8 cellular contexts compared by ENCODE assay signal in the genomic region with DNA sequence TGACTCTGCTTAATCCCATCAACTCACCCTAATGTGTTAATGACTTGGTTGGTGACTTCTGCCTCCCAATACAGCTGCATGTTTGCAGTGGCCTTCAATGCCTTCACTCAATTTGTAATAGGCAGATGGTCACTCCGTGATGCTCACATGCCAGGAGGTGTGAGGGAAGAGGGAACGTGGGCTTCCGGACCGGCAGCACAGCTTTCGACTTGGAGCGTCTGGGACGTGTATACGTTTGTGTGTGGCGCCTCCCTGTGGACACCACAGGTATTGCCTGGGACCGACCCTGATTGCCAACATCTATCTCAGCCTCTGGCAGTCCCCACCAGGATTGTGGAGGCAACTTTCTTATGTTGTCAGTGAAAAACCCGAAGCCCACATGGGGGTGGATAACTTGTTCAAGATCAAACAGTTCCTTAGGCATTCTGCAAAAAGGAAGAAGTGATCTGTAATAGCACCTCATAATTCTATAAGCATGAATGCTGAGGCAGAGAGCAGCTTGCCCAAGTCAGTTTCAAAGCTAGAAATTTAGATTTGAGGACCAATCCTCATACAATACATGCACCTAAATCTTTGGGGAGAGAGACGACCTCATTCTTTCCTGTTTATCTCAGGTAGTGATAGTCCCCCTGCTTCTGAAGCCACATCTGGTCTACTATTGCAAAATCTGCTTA. TPM values are rescaled to one million over a fixed set of nuclear protein-coding genes. Genes with fewer than 3 reads are reported as not detected.
DNase-seq lines count a peak whose midpoint lies in the region; ATAC-seq, FAIRE-seq and TF ChIP-seq lines count a peak whose summit lies in the region.

No MANE protein-coding gene starts in this region.

- TF ChIP-seq CTCF in K562 (IDR thresholded peaks at IDR 0.05 in 2 of 3, conservative IDR thresholded peaks at IDR 0.05 in 1 of 3; ENCODE audit: insufficient read depth in 2 of 3, low read depth in 1 of 3, low read length in 3 of 3) = peak; percentile 80 to 92 (median 88)
- TF ChIP-seq CTCF in keratinocyte (optimal IDR thresholded peaks at IDR 0.05 in 1 of 3, IDR thresholded peaks at IDR 0.05 in 1 of 3, conservative IDR thresholded peaks at IDR 0.05 in 1 of 3; ENCODE audit: extremely low read depth in 1 of 3, insufficient read depth in 2 of 3, low read length in 3 of 3) = peak; percentile 91 to 95 (median 94)

- intact Hi-C loops in K562 (cut with micrococcal nuclease) = loop anchor here (5.0 kb wide), 2 partner anchors 203 to 1533 kb away; no protein-coding TSS in a partner anchor

- H3K79me2 ChIP-seq in K562 (ENCODE audit: control insufficient read depth, insufficient read depth, low read length) = no peaks in the 10 kb centered on the region
- no peaks in the 10 kb centered on the region for H3K79me2 ChIP-seq in keratinocyte (ENCODE audit: control insufficient read depth, insufficient read depth, low read length)

- peak; percentile 89 for ATAC-seq in K562
- no peak for ATAC-seq in GM19328 (IDR thresholded peaks at IDR 0.05; ENCODE audit: unreplicated experiment)

- WGBS in K562 (ENCODE audit: insufficient coverage, low coverage, missing lambda C conversion rate) = 2% methylated on average over 12 of the region's 12 CpGs

- dilution Hi-C loops in keratinocyte (cut with MboI; ENCODE audit: extremely low pct_ligation_motif_present, low sequenced_read_pairs) = no loop called here

- H3K4me3 ChIP-seq in MG63 = no peak overlapping the region
- no peak overlapping the region for H3K4me3 ChIP-seq in K562
- no peak overlapping the region for H3K4me3 ChIP-seq in keratinocyte (ENCODE audit: control insufficient read depth in 2 of 3, extremely low read depth in 1 of 3, insufficient read depth in 2 of 3, low read depth in 1 of 3, low read length in 3 of 3)

- H3K36me3 ChIP-seq in MG63 (no peaks in the 10 kb centered on the region), K562 (ENCODE audit: control insufficient read depth, insufficient read depth, low read length) (no peaks in the 10 kb centered on the region), keratinocyte (ENCODE audit: control insufficient read depth in 2 of 2, extremely low read depth in 1 of 2, insufficient read depth in 2 of 2, low read length in 2 of 2) (no peaks in the 10 kb centered on the region)

- H3K9me3 ChIP-seq in MG63 (peaks cover 6% of the 10 kb centered on the region; the same call in 1 of the 2 replicates), K562 (replicated peaks; ENCODE audit: control insufficient read depth, insufficient read depth, low read depth, low read length) (no peaks in the 10 kb centered on the region), keratinocyte (ENCODE audit: control insufficient read depth, low read depth, low read length) (no peaks in the 10 kb centered on the region)

- H3K9me1 ChIP-seq in K562 (ENCODE audit: control insufficient read depth, insufficient read depth, low read length) (no peaks in the 10 kb centered on the region), keratinocyte (ENCODE audit: control insufficient read depth, extremely low read depth, insufficient read depth, low read length) (no peaks in the 10 kb centered on the region)

- CTCF ChIA-PET in K562 (lab: Yijun Ruan, JAX; ENCODE audit: low intra/inter-chr PET ratio) = interaction anchor here (0.6 to 1.1 kb wide), 5 partner anchors 92 to 214 kb away, joined by 3 to 5 read pairs (median 3); no protein-coding TSS in a partner anchor

- POLR2A ChIA-PET in K562 (lab: Yijun Ruan, JAX) = interaction anchor here (0.6 kb wide), 1 partner anchor 94 kb away, joined by 4 read pairs; no protein-coding TSS in a partner anchor

- no peak overlapping the region for H3K4me2 ChIP-seq in K562 (ENCODE audit: insufficient read depth, low read length)
- H3K4me2 ChIP-seq in keratinocyte (ENCODE audit: control insufficient read depth, extremely low read depth, insufficient read depth, low read depth, low read length) = no peak overlapping the region

- no peak for TF ChIP-seq POLR2A in K562 (conservative IDR thresholded peaks at IDR 0.05)

- TF ChIP-seq RAD21 in K562 (CRISPR knock-in tag; conservative IDR thresholded peaks at IDR 0.05 in 1 of 2, IDR thresholded peaks at IDR 0.05 in 1 of 2) = peak; percentile 76 to 89

- H3K4me1 ChIP-seq in K562 (replicated peaks in 1 of 2; ENCODE audit: control insufficient read depth in 2 of 2, insufficient read depth in 2 of 2, low read length in 2 of 2) (no peaks in the 10 kb centered on the region; a peak in 1 of 5 replicates), keratinocyte (ENCODE audit: control insufficient read depth, extremely low read depth, insufficient read depth, low read length) (no peaks in the 10 kb centered on the region)

- FAIRE-seq in K562 (lab: Jason Lieb, UNC) (peak; percentile 92), keratinocyte (lab: Jason Lieb, UNC) (no peak)

- H3K9ac ChIP-seq in K562 (ENCODE audit: insufficient read depth in 1 of 2, low read depth in 2 of 2, low read length in 2 of 2) = no peak overlapping the region
- H3K9ac ChIP-seq in keratinocyte (ENCODE audit: control insufficient read depth, extremely low read depth, insufficient read depth, low read length) = no peak overlapping the region

- DNase-seq in CD1c-positive myeloid dendritic cell (ENCODE audit: extremely low spot score) (peak; percentile 65), GM19238 (ENCODE audit: insufficient read length, low spot score) (peak; percentile 38), MG63 (peak; percentile 66), T-helper 2 cell (peak in 3 of 5 experiments; percentile 34 to 56 (median 49)), K562 (ENCODE audit: extremely low read depth in 1 of 4, low spot score in 3 of 4) (peak; percentile 81 to 83 (median 81)), keratinocyte (ENCODE audit: low read depth, low spot score) (no peak)
- DNase-seq in stimulated activated CD4-positive, alpha-beta T cell treated with anti-CD3 and anti-CD28 coated beads, Interleukin-2, amount 100 ng/mL, for 48 hours = peak; percentile 82 to 86

- no peak for TF ChIP-seq EP300 in K562 (IDR thresholded peaks at IDR 0.05; ENCODE audit: low read length)

- in situ Hi-C loops in K562 (cut with MboI) = no loop called here

- H3K27ac ChIP-seq in K562 (ENCODE audit: extremely low read depth, low read depth, low read length) = no peak overlapping the region
- no peak overlapping the region for H3K27ac ChIP-seq in keratinocyte (ENCODE audit: control insufficient read depth, insufficient read depth, low read length)

- BruUV-seq in K562 (replicated peaks; lab: Mats Ljungman, UMichigan) = no TSS peak

- H4K20me1 ChIP-seq in K562 (replicated peaks; ENCODE audit: control insufficient read depth, insufficient read depth, low read length) = no peaks in the 10 kb centered on the region
- no peaks in the 10 kb centered on the region for H4K20me1 ChIP-seq in keratinocyte (ENCODE audit: control insufficient read depth, extremely low read depth, insufficient read depth, low read length)

- no peaks in the 10 kb centered on the region for H3K27me3 ChIP-seq in MG63
- peaks cover 4 to 6% of the 10 kb centered on the region in 2 experiments; a peak in 2 of 5 replicates for H3K27me3 ChIP-seq in K562 (ENCODE audit: control insufficient read depth in 2 of 2, insufficient read depth in 2 of 2, low read length in 2 of 2)
- no peaks in the 10 kb centered on the region for H3K27me3 ChIP-seq in keratinocyte (ENCODE audit: control insufficient read depth, extremely low read depth, insufficient read depth, low read length)

- H2AFZ ChIP-seq in K562 (ENCODE audit: low read depth, low read length) (no peak overlapping the region), keratinocyte (ENCODE audit: control insufficient read depth, low read length) (no peak overlapping the region)

RNA-seq across cellular contexts. Expression of a gene that starts 16.9 kb away (rescaled TPM):
- 41.4 and 49.7 TPM in 2 replicates for total RNA-seq in MG63 (2014; rRNA removed; shearing (Covaris generic); ENCODE audit: low replicate concordance)
- total RNA-seq in K562 (2011; cell fraction: chromatin; rRNA removed; ENCODE audit: low replicate concordance) = 21.6 and 31.4 TPM in 2 replicates
- 20.0 and 23.3 TPM in 2 replicates for total RNA-seq in K562 (2011; cell fraction: nucleolus; rRNA removed)
- 28.5 and 34.7 TPM in 2 replicates for total RNA-seq in K562 (2011; cell fraction: nucleoplasm; rRNA removed)
- total RNA-seq in K562 (2014; rRNA removed) (43.0 and 44.7 TPM in 2 replicates), K562 (2014; rRNA removed; fragmentation: Illumina TruSeq; extraction: Trizol) (49.2 and 55.0 TPM in 2 replicates), K562 (2015; rRNA removed; fragmentation: Illumina TruSeq; extraction: Trizol) (48.4 and 50.0 TPM in 2 replicates), K562 (2021) (41.2 and 41.9 TPM in 2 replicates)
- polyA plus RNA-seq in K562 (2011; rRNA removed) (41.3 and 49.8 TPM in 2 replicates), K562 (2014; fragmentation: Illumina TruSeq; extraction: Trizol) (46.5 and 50.8 TPM in 2 replicates), K562 (2014; fragmentation: Nextera tagmentation; extraction: Ambion mirVana) (10 to 100 TPM; 66.9 to 71.2 TPM), K562 (2014; rRNA removed) (72.2 and 74.6 TPM in 2 replicates), keratinocyte (25.2 to 28.6 TPM (median 26.3 TPM) in 3 replicates)
- 28.2 and 33.0 TPM in 2 replicates for polyA plus RNA-seq in K562 (2011; cell fraction: cytosol; rRNA removed)
- 30.7 and 36.3 TPM in 2 replicates for polyA plus RNA-seq in K562 (2011; cell fraction: nucleus; rRNA removed)
- polyA plus RNA-seq in K562 (2012) = 24.9 and 32.7 TPM in 2 replicates
- polyA minus RNA-seq in K562 (2011; rRNA and poly(A)+ RNA removed) = 15.8 and 19.1 TPM in 2 replicates
- polyA minus RNA-seq in K562 (2011; cell fraction: cytosol; rRNA and poly(A)+ RNA removed) = 5.6 and 7.3 TPM in 2 replicates
- 34.6 and 48.7 TPM in 2 replicates for polyA minus RNA-seq in K562 (2011; cell fraction: nucleus; rRNA and poly(A)+ RNA removed)
- 19.4 TPM for polyA plus RNA-seq in keratinocyte (2011; ENCODE audit: low read depth)
- polyA plus RNA-seq in keratinocyte (2011; cell fraction: cytosol; rRNA removed) = 17.5 and 26.4 TPM in 2 replicates
- polyA plus RNA-seq in keratinocyte (2011; cell fraction: nucleus; rRNA removed) = 19.5 and 22.6 TPM in 2 replicates
- 16.1 and 24.2 TPM in 2 replicates for polyA plus RNA-seq in keratinocyte (2012; ENCODE audit: low replicate concordance)
- polyA minus RNA-seq in keratinocyte = 4.6 to 5.9 TPM (median 5.1 TPM) in 3 replicates
- polyA minus RNA-seq in keratinocyte (2011; cell fraction: cytosol; rRNA and poly(A)+ RNA removed) = 8.2 TPM
- 3.6 and 4.6 TPM in 2 replicates for polyA minus RNA-seq in keratinocyte (2011; cell fraction: nucleus; rRNA and poly(A)+ RNA removed)

RNA-seq across cellular contexts. Expression of a gene that starts 17.2 kb away (rescaled TPM):
- total RNA-seq in MG63 (2014; rRNA removed; shearing (Covaris generic); ENCODE audit: low replicate concordance) = 103 and 231 TPM in 2 replicates
- 31.8 and 43.4 TPM in 2 replicates for total RNA-seq in K562 (2011; cell fraction: chromatin; rRNA removed; ENCODE audit: low replicate concordance)
- total RNA-seq in K562 (2011; cell fraction: nucleolus; rRNA removed) = 23.3 and 25.0 TPM in 2 replicates
- 25.3 and 42.7 TPM in 2 replicates for total RNA-seq in K562 (2011; cell fraction: nucleoplasm; rRNA removed)
- total RNA-seq in K562 (2014; rRNA removed) = 54.9 and 75.7 TPM in 2 replicates
- total RNA-seq in K562 (2014; rRNA removed; fragmentation: Illumina TruSeq; extraction: Trizol) = 40.4 and 44.8 TPM in 2 replicates
- 51.3 and 52.9 TPM in 2 replicates for total RNA-seq in K562 (2015; rRNA removed; fragmentation: Illumina TruSeq; extraction: Trizol)
- 61.1 and 72.9 TPM in 2 replicates for total RNA-seq in K562 (2021)
- 57.3 and 67.3 TPM in 2 replicates for polyA plus RNA-seq in K562 (2011; rRNA removed)
- 54.0 and 96.1 TPM in 2 replicates for polyA plus RNA-seq in K562 (2011; cell fraction: cytosol; rRNA removed)
- 30.1 and 33.7 TPM in 2 replicates for polyA plus RNA-seq in K562 (2011; cell fraction: nucleus; rRNA removed)
- polyA plus RNA-seq in K562 (2012) = 39.9 and 51.0 TPM in 2 replicates
- polyA plus RNA-seq in K562 (2014; fragmentation: Illumina TruSeq; extraction: Trizol) = 53.1 and 54.1 TPM in 2 replicates
- 10 to 100 TPM; 28.3 to 39.4 TPM for polyA plus RNA-seq in K562 (2014; fragmentation: Nextera tagmentation; extraction: Ambion mirVana)
- 83.2 and 90.3 TPM in 2 replicates for polyA plus RNA-seq in K562 (2014; rRNA removed)
- 20.8 and 28.3 TPM in 2 replicates for polyA minus RNA-seq in K562 (2011; rRNA and poly(A)+ RNA removed)
- polyA minus RNA-seq in K562 (2011; cell fraction: cytosol; rRNA and poly(A)+ RNA removed) = 21.4 and 27.4 TPM in 2 replicates
- 13.7 and 19.4 TPM in 2 replicates for polyA minus RNA-seq in K562 (2011; cell fraction: nucleus; rRNA and poly(A)+ RNA removed)
- 60.9 to 74.2 TPM (median 64.3 TPM) in 3 replicates for polyA plus RNA-seq in keratinocyte
- 19.4 TPM for polyA plus RNA-seq in keratinocyte (2011; ENCODE audit: low read depth)
- polyA plus RNA-seq in keratinocyte (2011; cell fraction: cytosol; rRNA removed) = 58.3 and 75.2 TPM in 2 replicates
- polyA plus RNA-seq in keratinocyte (2011; cell fraction: nucleus; rRNA removed) = 35.0 and 47.2 TPM in 2 replicates
- polyA plus RNA-seq in keratinocyte (2012; ENCODE audit: low replicate concordance) = 24.0 and 53.5 TPM in 2 replicates
- 20.4 to 33.3 TPM (median 28.2 TPM) in 3 replicates for polyA minus RNA-seq in keratinocyte
- polyA minus RNA-seq in keratinocyte (2011; cell fraction: cytosol; rRNA and poly(A)+ RNA removed) = 36.6 TPM
- polyA minus RNA-seq in keratinocyte (2011; cell fraction: nucleus; rRNA and poly(A)+ RNA removed) = 8.9 and 16.1 TPM in 2 replicates
